ENCODE assay signal across 1 cellular context in the genomic region with DNA sequence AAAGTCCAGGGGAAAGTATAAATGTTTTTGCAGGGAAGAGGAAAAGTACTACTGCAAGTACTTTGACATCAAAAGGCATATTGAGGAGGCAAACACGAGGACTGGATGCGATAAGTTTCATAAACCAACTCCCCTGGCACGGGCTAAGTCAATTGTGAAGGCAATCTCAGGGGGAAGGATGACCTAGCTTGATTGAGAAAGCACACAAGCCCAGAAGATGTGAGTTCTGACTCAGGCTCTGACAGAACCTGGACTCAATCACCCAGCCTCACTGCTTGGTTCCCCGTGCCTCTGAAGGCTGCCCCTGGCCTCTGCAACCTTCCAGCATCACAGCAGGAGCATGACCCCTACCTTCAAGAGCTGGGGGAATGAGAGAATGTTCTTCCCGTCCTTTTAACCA.
TF ChIP-seq lines count a peak whose summit lies in the region.

No MANE protein-coding gene starts in this region.

TF ChIP-seq in H1, 55 proteins besides CTCF, POLR2A, EP300 and RAD21 (continued from another document):
- TF ChIP-seq HDAC6 (IDR thresholded peaks at IDR 0.05; ENCODE audit: low read depth, low read length) (no peak), KDM4A (IDR thresholded peaks at IDR 0.05; ENCODE audit: low read depth, low read length, severe bottlenecking) (no peak), TCF12 (IDR thresholded peaks at IDR 0.05; ENCODE audit: low read depth, low read length) (no peak), TAF7 (optimal IDR thresholded peaks at IDR 0.05; ENCODE audit: borderline replicate concordance, low read depth, low read length) (no peak), NANOG (IDR thresholded peaks at IDR 0.05; ENCODE audit: insufficient read depth, low read depth, low read length, poor library complexity, severe bottlenecking) (no peak), RBBP5 (IDR thresholded peaks at IDR 0.05; ENCODE audit: borderline replicate concordance, low read depth, low read length) (no peak), SRF (IDR thresholded peaks at IDR 0.05; ENCODE audit: low read depth, low read length) (no peak), TBP (IDR thresholded peaks at IDR 0.05; ENCODE audit: low read depth, low read length) (no peak), GABPA (IDR thresholded peaks at IDR 0.05; ENCODE audit: borderline replicate concordance, insufficient read depth, low read length) (no peak), SAP30 (IDR thresholded peaks at IDR 0.05; ENCODE audit: insufficient read depth, insufficient replicate concordance, low read length) (no peak), SIX5 (IDR thresholded peaks at IDR 0.05; ENCODE audit: low read depth, low read length) (no peak), POU5F1 (IDR thresholded peaks at IDR 0.05; ENCODE audit: low read depth, low read length) (no peak), FOSL1 (IDR thresholded peaks at IDR 0.05; ENCODE audit: insufficient read depth, low read depth, low read length) (no peak)
- TF ChIP-seq, protein P1, sequence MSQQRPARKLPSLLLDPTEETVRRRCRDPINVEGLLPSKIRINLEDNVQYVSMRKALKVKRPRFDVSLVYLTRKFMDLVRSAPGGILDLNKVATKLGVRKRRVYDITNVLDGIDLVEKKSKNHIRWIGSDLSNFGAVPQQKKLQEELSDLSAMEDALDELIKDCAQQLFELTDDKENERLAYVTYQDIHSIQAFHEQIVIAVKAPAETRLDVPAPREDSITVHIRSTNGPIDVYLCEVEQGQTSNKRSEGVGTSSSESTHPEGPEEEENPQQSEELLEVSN (IDR thresholded peaks at IDR 0.05): no peak
